ENCODE assay signal across 9 cellular contexts in the genomic region with DNA sequence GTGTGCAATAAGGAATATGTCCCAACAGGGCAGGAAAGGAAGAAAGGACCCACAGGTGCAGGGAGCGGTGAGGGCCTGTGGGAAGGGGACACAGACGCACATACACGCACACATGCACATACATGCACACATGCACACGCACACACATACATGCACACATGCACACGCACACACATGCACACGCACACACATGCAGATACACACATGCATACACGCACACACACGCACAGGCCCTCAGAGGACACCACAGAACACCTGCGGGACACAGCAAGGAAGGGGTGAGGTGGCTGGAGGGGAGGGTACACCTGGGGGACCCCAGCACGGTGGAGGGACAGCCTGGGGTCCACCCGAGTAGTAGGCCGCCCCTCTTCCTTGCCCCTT. TPM values are rescaled to one million over a fixed set of nuclear protein-coding genes. Genes with fewer than 3 reads are reported as not detected.
DNase-seq lines count a peak whose midpoint lies in the region; FAIRE-seq and TF ChIP-seq lines count a peak whose summit lies in the region.
"Had no signal": no experiment of that assay in that cellular context is flagged by ENCODE, and none has a peak within 500 bp of the region (broad histone marks: within the 10 kb centered on the region; RNA-seq: fewer than 3 reads in every experiment).

No MANE protein-coding gene starts in this region.

- H3K27ac ChIP-seq in OCI-LY7 (ENCODE audit: low read depth, low read length, poor library complexity, severe bottlenecking): no peak overlapping the region
- H3K27ac ChIP-seq in H1 (ENCODE audit: low read depth, low read length): no peak overlapping the region
- no peak overlapping the region for H3K27ac ChIP-seq in parathyroid adenoma

- peaks cover 5% of the 10 kb centered on the region for H3K79me1 ChIP-seq in H1 (ENCODE audit: low read depth, low read length)

- H3K79me2 ChIP-seq in OCI-LY7 (ENCODE audit: insufficient read depth, low read depth, low read length): no peaks in the 10 kb centered on the region
- peaks cover 0 to 53% of the 10 kb centered on the region in 2 experiments; a peak in 3 of 4 replicates for H3K79me2 ChIP-seq in H1 (ENCODE audit: control insufficient read depth in 1 of 2, insufficient read depth in 2 of 2, low read length in 2 of 2)
- H3K79me2 ChIP-seq in parathyroid adenoma: peaks cover 32% of the 10 kb centered on the region

- H2BK120ac ChIP-seq in H1 (replicated peaks; ENCODE audit: low read depth, low read length): peak overlapping the region; percentile 95

- CTCF ChIA-PET in OCI-LY7 (lab: Charles Lee; ENCODE audit: unreplicated experiment): no interaction called here
- CTCF ChIA-PET in H1 (lab: Charles Lee; ENCODE audit: partially characterized antibody): interaction anchor here (0.7 to 3.0 kb wide), 6 partner anchors 8 to 33 kb away, joined by 3 to 16 read pairs (median 8); no protein-coding TSS in a partner anchor

- H2BK12ac ChIP-seq in H1 (ENCODE audit: low read depth, low read length): peak overlapping the region; percentile 99; the same call in 1 of the 2 replicates

- H3K9me2 ChIP-seq in OCI-LY7 (ENCODE audit: insufficient read depth, low read length): no peaks in the 10 kb centered on the region

- H3K36me3 ChIP-seq in OCI-LY7 (ENCODE audit: insufficient read depth, low read length) (peaks cover 11% of the 10 kb centered on the region), H1 (ENCODE audit: control insufficient read depth in 2 of 4, insufficient read depth in 4 of 4, low read length in 3 of 4) (peaks cover 0 to 5% (median 3%) of the 10 kb centered on the region in 4 experiments; a peak in 2 of 8 replicates), parathyroid adenoma (ENCODE audit: control insufficient read depth, insufficient read depth, low read length) (no peaks in the 10 kb centered on the region)

- H3K56ac ChIP-seq in H1 (replicated peaks; ENCODE audit: insufficient read length, low read depth, low read length): no peak overlapping the region

- H4K20me1 ChIP-seq in OCI-LY7 (ENCODE audit: insufficient read depth, low read length): no peaks in the 10 kb centered on the region
- H4K20me1 ChIP-seq in H1 (replicated peaks in 1 of 2; ENCODE audit: control insufficient read depth in 1 of 2, insufficient read depth in 2 of 2, low read length in 2 of 2): peaks cover 2 to 17% of the 10 kb centered on the region in 2 experiments

- no peak for TF ChIP-seq EP300 in H1 (IDR thresholded peaks at IDR 0.05; ENCODE audit: borderline replicate concordance in 1 of 2, low read depth in 2 of 2, low read length in 2 of 2)

- DNase-seq in OCI-LY7 (ENCODE audit: low spot score) (no peak), H1 (ENCODE audit: low read depth in 1 of 2, low spot score in 2 of 2) (no peak), superior temporal gyrus (ENCODE audit: extremely low spot score) (no peak), EL (no peak), NCI-H128 (lab: John Stamatoyannopoulos, UW; ENCODE audit: unreplicated experiment) (no peak), hypothalamus (lab: John Stamatoyannopoulos, UW) (no peak)
- DNase-seq: NCI-H774 had no signal

- TF ChIP-seq RAD21 in H1 (IDR thresholded peaks at IDR 0.05 in 1 of 2, conservative IDR thresholded peaks at IDR 0.05 in 1 of 2; ENCODE audit: low read depth in 2 of 2, low read length in 2 of 2): no peak

- H3K4me3 ChIP-seq in GM12875 (ENCODE audit: low read depth, low read length) (peak overlapping the region; percentile 57), OCI-LY7 (ENCODE audit: low read depth, low read length, poor library complexity, severe bottlenecking) (no peak overlapping the region), H1 (ENCODE audit: extremely low read depth in 1 of 4, insufficient read depth in 2 of 4, low read depth in 3 of 4, low read length in 4 of 4) (peak overlapping the region in 3 of 4 experiments; percentile 2 to 51 (median 13); a peak in 4 of 8 replicates), parathyroid adenoma (ENCODE audit: low read depth, low read length) (no peak overlapping the region)

- peak overlapping the region; percentile 97 for H4K91ac ChIP-seq in H1 (replicated peaks; ENCODE audit: insufficient read length, low read length)

- H3K4ac ChIP-seq in H1 (replicated peaks; ENCODE audit: insufficient read length, low read depth, low read length): peak overlapping the region; percentile 94

- 0 out of 2 replicates have a peak, but pooled peaks cover 7% of the 10 kb centered on the region for H3K9me3 ChIP-seq in OCI-LY7 (ENCODE audit: low read length)
- peaks cover 7 to 9% of the 10 kb centered on the region in 2 experiments for H3K9me3 ChIP-seq in H1 (ENCODE audit: insufficient read depth in 2 of 2, low read depth in 1 of 2, low read length in 1 of 2)
- no peaks in the 10 kb centered on the region for H3K9me3 ChIP-seq in parathyroid adenoma (ENCODE audit: control insufficient read depth, low read length)

- H3K4me1 ChIP-seq in OCI-LY7 (ENCODE audit: insufficient read depth, low read length, poor library complexity, severe bottlenecking) (peaks cover 13% of the 10 kb centered on the region), H1 (replicated peaks in 1 of 4; ENCODE audit: control insufficient read depth in 3 of 4, insufficient read depth in 4 of 4, low read length in 3 of 4) (peaks cover 0 to 26% (median 18%) of the 10 kb centered on the region in 4 experiments; a peak in 6 of 7 replicates), parathyroid adenoma (peaks cover 5% of the 10 kb centered on the region)

- peak overlapping the region; percentile 90 for H3K18ac ChIP-seq in H1 (ENCODE audit: extremely low read depth, low read length)

- H3K27me3 ChIP-seq in H1 (replicated peaks in 1 of 4; ENCODE audit: control insufficient read depth in 3 of 4, extremely low read depth in 1 of 4, insufficient read depth in 3 of 4, low read length in 3 of 4) (no peaks in the 10 kb centered on the region; a peak in 1 of 7 replicates), parathyroid adenoma (ENCODE audit: control insufficient read depth, insufficient read depth, low read length) (no peaks in the 10 kb centered on the region)

- H4K8ac ChIP-seq in H1 (ENCODE audit: extremely low read depth, insufficient read depth, low read length): peak overlapping the region; percentile 93

- peak overlapping the region; percentile 97 for H2AK5ac ChIP-seq in H1 (ENCODE audit: low read depth, low read length)

- intact Hi-C loops in OCI-LY7 (cut with micrococcal nuclease; ENCODE audit: unreplicated experiment): no loop called here

- FAIRE-seq in H1 (lab: Jason Lieb, UNC): no peak

- BruUV-seq in OCI-LY7 (replicated peaks; lab: Mats Ljungman, UMichigan): no TSS peak

- H3K14ac ChIP-seq in H1 (ENCODE audit: insufficient read length): peak overlapping the region; percentile 78

- H3K4me2 ChIP-seq in OCI-LY7 (ENCODE audit: low read length): peak overlapping the region; percentile 5
- peak overlapping the region; percentile 63 to 64 for H3K4me2 ChIP-seq in H1 (ENCODE audit: insufficient read depth in 1 of 2, low read depth in 2 of 2, low read length in 2 of 2)
- H3K4me2 ChIP-seq in parathyroid adenoma (ENCODE audit: low read length): no peak overlapping the region

- no peak overlapping the region for H4K5ac ChIP-seq in H1 (ENCODE audit: insufficient read length, low read depth, low read length)

- peak overlapping the region; percentile 76 for H2BK5ac ChIP-seq in H1 (ENCODE audit: low read depth, low read length)

- H3K23ac ChIP-seq in H1 (ENCODE audit: insufficient read length): no peak overlapping the region

- no peak for TF ChIP-seq CTCF in GM12875 (IDR thresholded peaks at IDR 0.05; ENCODE audit: borderline replicate concordance, insufficient read depth, low read depth, low read length)
- no peak for TF ChIP-seq CTCF in OCI-LY7 (conservative IDR thresholded peaks at IDR 0.05; ENCODE audit: low read length)
- no peak for TF ChIP-seq CTCF in H1 (IDR thresholded peaks at IDR 0.05; ENCODE audit: control extremely low read depth in 1 of 3, insufficient read depth in 1 of 3, low read depth in 1 of 3, low read length in 3 of 3)
- no peak for TF ChIP-seq CTCF in parathyroid adenoma (IDR thresholded peaks at IDR 0.05)

- 75% methylated on average over 11 of the region's 12 CpGs; no CpG with 5 or more reads in 1 of the 2 experiments for WGBS in H1 (ENCODE audit: extremely low coverage in 1 of 2, insufficient coverage in 1 of 2, insufficient read length in 1 of 2, insufficient replicate concordance in 2 of 2, low coverage in 1 of 2, low lambda C conversion rate in 2 of 2, missing lambda C conversion rate in 1 of 2), 2 experiments

- H2BK20ac ChIP-seq in H1 (ENCODE audit: low read length): peak overlapping the region; percentile 63

- H2AFZ ChIP-seq in OCI-LY7 (ENCODE audit: low read length) (no peak overlapping the region), H1 (ENCODE audit: low read length) (no peak overlapping the region), parathyroid adenoma (peak overlapping the region; percentile 59)

- peak overlapping the region; percentile 88 for H2BK15ac ChIP-seq in H1 (ENCODE audit: low read length)

- H3K9ac ChIP-seq in H1 (replicated peaks in 1 of 4; ENCODE audit: extremely low read depth in 1 of 4, low read depth in 3 of 4, low read length in 3 of 4) (0 out of 7 replicates have a peak overlapping the region, but pooled peaks of 1 of the 4 experiments have one; percentile 7), parathyroid adenoma (no peak overlapping the region)

- no peak for TF ChIP-seq POLR2A in H1 (IDR thresholded peaks at IDR 0.05; ENCODE audit: control extremely low read depth in 1 of 2, low read depth in 2 of 2, low read length in 2 of 2)

- POLR2A ChIA-PET in OCI-LY7 (lab: Charles Lee): no interaction called here
- POLR2A ChIA-PET in H1 (lab: Charles Lee; ENCODE audit: partially characterized antibody): interaction anchor here (0.7 to 3.1 kb wide), 8 partner anchors 10 to 298 kb away, joined by 3 to 12 read pairs (median 4); partner anchors contain the start of genes MRPL54, PIP5K1C and ZFR2

- peaks cover 10% of the 10 kb centered on the region; the same call in 1 of the 2 replicates for H3K23me2 ChIP-seq in H1 (ENCODE audit: low read depth, low read length)

RNA-seq across cellular contexts. Expression of gene PIP5K1C, which starts 12.9 kb away (rescaled TPM):
- 6.3 and 7.6 TPM in 2 replicates for total RNA-seq in OCI-LY7 (2014; rRNA removed; shearing (Covaris generic))
- 13.7 and 15.1 TPM in 2 replicates for total RNA-seq in OCI-LY7 (2022)
- 31.3 and 32.9 TPM in 2 replicates for total RNA-seq in H1 (2021; fragmentation: NEBNext Ultra II Directional; extraction: Animal tissue kit (Norgen Biotek cat#: 25700))
- polyA plus RNA-seq in H1 (2011; rRNA removed): 10.6 and 20.4 TPM in 2 replicates
- polyA plus RNA-seq in H1 (2011; cell fraction: cytosol; rRNA removed): 7.1 TPM
- polyA plus RNA-seq in H1 (2011; cell fraction: nucleus; rRNA removed): 30.2 TPM
- 18.6 to 28.3 TPM (median 25.8 TPM) in 4 replicates for polyA plus RNA-seq in H1 (2012, experiment 1 of 2)
- polyA plus RNA-seq in H1 (2012, experiment 2 of 2): 19.0 TPM
- 19.7 TPM for polyA plus RNA-seq in H1 (2013, experiment 1 of 2)
- 18.8 TPM for polyA plus RNA-seq in H1 (2013, experiment 2 of 2)
- polyA minus RNA-seq in H1 (2011; rRNA and poly(A)+ RNA removed): 21.0 and 23.7 TPM in 2 replicates
- 19.8 TPM for polyA minus RNA-seq in H1 (2011; cell fraction: cytosol; rRNA and poly(A)+ RNA removed)
- 19.9 TPM for polyA minus RNA-seq in H1 (2011; cell fraction: nucleus; rRNA and poly(A)+ RNA removed)

RNA-seq across cellular contexts. Expression of gene TJP3, which starts 20.8 kb away (rescaled TPM):
- total RNA-seq in OCI-LY7 (2014; rRNA removed; shearing (Covaris generic)): 0.69 and 1.8 TPM in 2 replicates
- 1.8 and 2.3 TPM in 2 replicates for total RNA-seq in OCI-LY7 (2022)
- 24.6 and 26.1 TPM in 2 replicates for total RNA-seq in H1 (2021; fragmentation: NEBNext Ultra II Directional; extraction: Animal tissue kit (Norgen Biotek cat#: 25700))
- polyA plus RNA-seq in H1 (2011; rRNA removed): 17.1 and 30.2 TPM in 2 replicates
- 22.0 TPM for polyA plus RNA-seq in H1 (2011; cell fraction: cytosol; rRNA removed)
- 41.8 TPM for polyA plus RNA-seq in H1 (2011; cell fraction: nucleus; rRNA removed)
- 29.8 to 44.6 TPM (median 40.4 TPM) in 4 replicates for polyA plus RNA-seq in H1 (2012, experiment 1 of 2)
- polyA plus RNA-seq in H1 (2012, experiment 2 of 2): 36.2 TPM
- polyA plus RNA-seq in H1 (2013, experiment 1 of 2): 37.5 TPM
- polyA plus RNA-seq in H1 (2013, experiment 2 of 2): 30.4 TPM
- 9.9 and 14.4 TPM in 2 replicates for polyA minus RNA-seq in H1 (2011; rRNA and poly(A)+ RNA removed)
- polyA minus RNA-seq in H1 (2011; cell fraction: cytosol; rRNA and poly(A)+ RNA removed): 18.3 TPM
- polyA minus RNA-seq in H1 (2011; cell fraction: nucleus; rRNA and poly(A)+ RNA removed): 12.6 TPM

Comparison
In these comparisons a context has a peak if more than half of its experiments do, and no peak if none do; other contexts are left out.
1. H3K4me3 ChIP-seq: peak in GM12875 (single experiment) and H1 (3 of 4); none in OCI-LY7 (single experiment) and parathyroid adenoma (single experiment).